In the genomic region with DNA sequence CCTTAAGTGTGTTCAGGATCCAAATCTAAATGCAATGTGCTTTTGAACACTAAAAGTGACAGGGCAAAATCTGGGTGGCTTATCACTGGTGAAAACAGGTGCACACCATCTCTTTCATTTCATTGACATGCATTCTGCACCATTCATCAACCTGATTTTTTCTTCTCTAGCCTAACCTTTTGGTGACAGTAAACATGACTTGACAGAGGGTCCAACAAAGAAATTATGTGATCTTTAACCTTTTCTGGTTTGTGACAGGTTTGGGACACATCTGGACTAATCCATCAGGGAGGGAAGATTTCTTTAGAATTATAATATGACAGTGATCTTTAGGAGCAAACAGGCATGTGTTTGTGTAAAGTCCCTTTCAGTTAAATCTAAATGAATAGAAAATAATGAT, we compare ENCODE assay signal across 24 cellular contexts.
"Had no signal": no experiment of that assay in that cellular context is flagged by ENCODE, and none has a peak within 500 bp of the region (broad histone marks: within the 10 kb centered on the region; RNA-seq: fewer than 3 reads in every experiment).

No MANE protein-coding gene starts in this region.

- ATAC-seq: effector memory CD8-positive, alpha-beta T cell; esophagus mucosa; gastrocnemius medialis; heart right ventricle; left cardiac atrium; left lung; left ventricle myocardium superior; lower lobe of right lung; mucosa of descending colon; naive thymus-derived CD4-positive, alpha-beta T cell had no signal

- H3K27ac Mint-ChIP-seq: dendritic cell treated with granulocyte-macrophage colony-stimulating factor and Interleukin-4, amounts not matched to agents 40 ng/mL and 50 ng/mL, for 4 days; effector memory CD8-positive, alpha-beta T cell; endodermal cell; mesothelial cell of epicardium; naive thymus-derived CD4-positive, alpha-beta T cell had no signal

- H3K4me1 ChIP-seq: esophagus squamous epithelium, gastrocnemius medialis, heart right ventricle, left lung, lower lobe of right lung had no signal

- H3K27me3 Mint-ChIP-seq: dendritic cell treated with granulocyte-macrophage colony-stimulating factor and Interleukin-4, amounts not matched to agents 40 ng/mL and 50 ng/mL, for 4 days; effector memory CD8-positive, alpha-beta T cell; naive thymus-derived CD4-positive, alpha-beta T cell had no signal

- H3K4me3 Mint-ChIP-seq: dendritic cell treated with granulocyte-macrophage colony-stimulating factor and Interleukin-4, amounts not matched to agents 40 ng/mL and 50 ng/mL, for 4 days; effector memory CD8-positive, alpha-beta T cell; endodermal cell; mesothelial cell of epicardium; naive thymus-derived CD4-positive, alpha-beta T cell had no signal

- H3K27me3 ChIP-seq: esophagus squamous epithelium, gastrocnemius medialis, heart right ventricle, left lung had no signal

- DNase-seq: cortex of kidney; effector CD8-positive, alpha-beta T cell; effector memory CD8-positive, alpha-beta T cell; endodermal cell; erythroblast; esophagus squamous epithelium; foreskin fibroblast; foreskin melanocyte; gastrocnemius medialis; glutamatergic neuron; head of caudate nucleus; heart right ventricle; hippocampal formation; left cardiac atrium; left lung; left ventricle myocardium superior; lower lobe of right lung; mesenchymal stem cell; mucosa of descending colon; naive thymus-derived CD4-positive, alpha-beta T cell had no signal

- H3K36me3 ChIP-seq: esophagus squamous epithelium, gastrocnemius medialis, heart right ventricle, left lung, lower lobe of right lung had no signal

- H3K4me1 Mint-ChIP-seq: mesothelial cell of epicardium; naive thymus-derived CD4-positive, alpha-beta T cell had no signal

- H3K4me3 ChIP-seq: esophagus squamous epithelium, gastrocnemius medialis, heart right ventricle, left lung, lower lobe of right lung, mucosa of descending colon had no signal

- H3K27ac ChIP-seq: epithelial cell of prostate, esophagus squamous epithelium, gastrocnemius medialis, heart right ventricle, left lung, lower lobe of right lung had no signal
